Comparison of ENCODE assay signal across 22 cellular contexts in the genomic region with DNA sequence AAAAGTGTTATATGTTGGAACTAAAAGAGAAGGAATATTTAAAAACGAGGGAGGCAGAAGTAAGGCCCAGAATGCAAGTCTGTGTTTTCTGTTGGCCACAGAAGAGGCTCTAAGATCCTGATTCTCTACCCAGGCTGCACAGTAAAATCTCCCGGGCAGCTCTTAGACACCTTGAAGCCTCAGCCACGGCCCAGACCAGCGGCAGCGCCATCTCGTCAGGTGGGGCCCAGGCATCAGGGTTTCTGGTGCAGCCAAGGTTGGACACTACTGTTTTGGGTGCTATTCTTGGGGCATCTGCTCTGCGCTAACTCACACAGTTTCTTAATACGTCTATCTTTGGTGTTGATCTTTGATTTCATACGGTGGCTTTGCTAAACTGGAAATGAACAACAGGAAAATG. TPM values are rescaled to one million over a fixed set of nuclear protein-coding genes. Genes with fewer than 3 reads are reported as not detected.
DNase-seq lines count a peak whose midpoint lies in the region; ATAC-seq lines count a peak whose summit lies in the region.
"Had no signal": no experiment of that assay in that cellular context is flagged by ENCODE, and none has a peak within 500 bp of the region (broad histone marks: within the 10 kb centered on the region; RNA-seq: fewer than 3 reads in every experiment).

No MANE protein-coding gene starts in this region.

- H3K36me3 ChIP-seq in mesenchymal stem cell (ENCODE audit: control insufficient read depth in 1 of 2, insufficient read depth in 2 of 2, low read depth in 1 of 2, low read length in 2 of 2) (peaks cover 0 to 3% of the 10 kb centered on the region in 2 experiments), skeletal muscle tissue (ENCODE audit: control insufficient read depth in 3 of 3, insufficient read depth in 3 of 3, low read length in 3 of 3) (peaks cover 56 to 81% (median 71%) of the 10 kb centered on the region in 3 donors)
- H3K36me3 ChIP-seq: BE2C had no signal

- H2BK12ac ChIP-seq in mesenchymal stem cell (ENCODE audit: low read length in 2 of 2) = no peak overlapping the region

- ATAC-seq in T-helper 17 cell = no peak

- H3K18ac ChIP-seq in mesenchymal stem cell (ENCODE audit: low read depth in 1 of 2, low read length in 2 of 2) = no peak overlapping the region

- no peaks in the 10 kb centered on the region for H3K79me1 ChIP-seq in mesenchymal stem cell (replicated peaks; ENCODE audit: low read length, poor library complexity, severe bottlenecking)

- H3K27me3 Mint-ChIP-seq in activated naive CD8-positive, alpha-beta T cell = no peaks in the 10 kb centered on the region
- peaks cover 2% of the 10 kb centered on the region for H3K27me3 Mint-ChIP-seq in activated naive CD8-positive, alpha-beta T cell treated with anti-CD3 and anti-CD28 coated beads for 36 hours
- no peaks in the 10 kb centered on the region for H3K27me3 Mint-ChIP-seq in T-helper 17 cell

- H3K4me3 ChIP-seq in mesenchymal stem cell (ENCODE audit: insufficient read depth in 1 of 2, low read depth in 1 of 2, low read length in 2 of 2) = no peak overlapping the region
- H3K4me3 ChIP-seq in skeletal muscle tissue (ENCODE audit: low read length in 3 of 3) = no peak overlapping the region

- H3K9me3 Mint-ChIP-seq in activated naive CD8-positive, alpha-beta T cell (ENCODE audit: low read depth) = no peaks in the 10 kb centered on the region
- H3K9me3 Mint-ChIP-seq in activated naive CD8-positive, alpha-beta T cell treated with anti-CD3 and anti-CD28 coated beads for 36 hours = no peaks in the 10 kb centered on the region
- H3K9me3 Mint-ChIP-seq: CD4-positive, alpha-beta T cell; HFFc6 had no signal

- H3K4ac ChIP-seq in mesenchymal stem cell (ENCODE audit: low read depth in 1 of 2, low read length in 2 of 2) = no peak overlapping the region

- peak overlapping the region; percentile 47 for H3K27ac Mint-ChIP-seq in activated naive CD8-positive, alpha-beta T cell
- H3K27ac Mint-ChIP-seq in activated naive CD8-positive, alpha-beta T cell treated with anti-CD3 and anti-CD28 coated beads for 36 hours = no peak overlapping the region
- H3K27ac Mint-ChIP-seq in T-helper 17 cell = peak overlapping the region; percentile 66
- H3K27ac Mint-ChIP-seq: CD4-positive, alpha-beta T cell; HFFc6 had no signal

- H2BK15ac ChIP-seq in mesenchymal stem cell (ENCODE audit: low read depth, poor library complexity, severe bottlenecking) = peak overlapping the region; percentile 2

- no peak for DNase-seq in activated naive CD8-positive, alpha-beta T cell treated with anti-CD3 and anti-CD28 coated beads for 36 hours
- no peak for DNase-seq in T-helper 17 cell
- DNase-seq in mesenchymal stem cell = no peak
- DNase-seq in GF-D8 (lab: John Stamatoyannopoulos, UW) = no peak
- no peak for DNase-seq in stimulated activated CD8-positive, alpha-beta memory T cell treated with anti-CD3 and anti-CD28 coated beads, Interleukin-4, amount 100 ng/mL, for 48 hours
- DNase-seq: BE2C; Caco-2; CD4-positive, alpha-beta T cell; DMS153; GDM1; H7; HFFc6; KG1; MV-4-11; NCI-H510A treated with DMSO at 0.1 percent for 48 hours; NCI-H774; OCI-M1 had no signal

- H2BK5ac ChIP-seq in mesenchymal stem cell (ENCODE audit: low read depth, low read length, poor library complexity, severe bottlenecking) = no peak overlapping the region

- H3K27ac ChIP-seq in mesenchymal stem cell (ENCODE audit: low read length, poor library complexity, severe bottlenecking) = no peak overlapping the region
- peak overlapping the region; percentile 79 for H3K27ac ChIP-seq in skeletal muscle tissue (ENCODE audit: low read depth, low read length)

- no peak overlapping the region for H4K91ac ChIP-seq in mesenchymal stem cell (ENCODE audit: low read length)

- H4K8ac ChIP-seq in mesenchymal stem cell (ENCODE audit: low read length) = no peak overlapping the region

- WGBS in mesenchymal stem cell = 94% methylated on average over 9 of the region's 9 CpGs

- H2AFZ ChIP-seq in mesenchymal stem cell (ENCODE audit: low read depth, low read length) = no peak overlapping the region

- H3K9ac ChIP-seq in mesenchymal stem cell (ENCODE audit: low read length) = no peak overlapping the region
- H3K9ac ChIP-seq in skeletal muscle tissue (ENCODE audit: low read depth in 1 of 3, low read length in 3 of 3) = peak overlapping the region in 2 of 3 donors; percentile 37 to 74

- H3K9me3 ChIP-seq in T-helper 17 cell (ENCODE audit: control insufficient read depth, low read length, poor library complexity, severe bottlenecking) (no peaks in the 10 kb centered on the region), mesenchymal stem cell (ENCODE audit: control insufficient read depth, low read length) (no peaks in the 10 kb centered on the region), skeletal muscle tissue (ENCODE audit: control insufficient read depth in 3 of 3, low read length in 3 of 3) (no peaks in the 10 kb centered on the region)
- H3K9me3 ChIP-seq: BE2C, Caco-2 had no signal

- H3K14ac ChIP-seq in mesenchymal stem cell (ENCODE audit: low read length in 2 of 2) = no peak overlapping the region

- H3K4me1 ChIP-seq in mesenchymal stem cell (ENCODE audit: control insufficient read depth, insufficient read depth, low read depth, low read length) = peaks cover 57% of the 10 kb centered on the region
- H3K4me1 ChIP-seq in skeletal muscle tissue (ENCODE audit: control insufficient read depth in 3 of 3, insufficient read depth in 3 of 3, low read length in 3 of 3) = peaks cover 84 to 95% (median 85%) of the 10 kb centered on the region in 3 donors
- H3K4me1 ChIP-seq: BE2C had no signal

- H2AK5ac ChIP-seq in mesenchymal stem cell (ENCODE audit: low read length, severe bottlenecking) = no peak overlapping the region

- H3K36me3 Mint-ChIP-seq in activated naive CD8-positive, alpha-beta T cell = no peaks in the 10 kb centered on the region
- H3K36me3 Mint-ChIP-seq in activated naive CD8-positive, alpha-beta T cell treated with anti-CD3 and anti-CD28 coated beads for 36 hours = peaks cover 18% of the 10 kb centered on the region
- peaks cover 3% of the 10 kb centered on the region for H3K36me3 Mint-ChIP-seq in T-helper 17 cell (ENCODE audit: low read depth)

- H2BK120ac ChIP-seq in mesenchymal stem cell (ENCODE audit: low read depth, low read length) = no peak overlapping the region

- H3K4me3 Mint-ChIP-seq in activated naive CD8-positive, alpha-beta T cell = no peak overlapping the region
- no peak overlapping the region for H3K4me3 Mint-ChIP-seq in activated naive CD8-positive, alpha-beta T cell treated with anti-CD3 and anti-CD28 coated beads for 36 hours
- H3K4me3 Mint-ChIP-seq in T-helper 17 cell = no peak overlapping the region
- H3K4me3 Mint-ChIP-seq: CD4-positive, alpha-beta T cell; HFFc6 had no signal

- H3K4me2 ChIP-seq in mesenchymal stem cell (ENCODE audit: low read length, poor library complexity, severe bottlenecking) = no peak overlapping the region

- H3K27me3 ChIP-seq in mesenchymal stem cell (ENCODE audit: control insufficient read depth in 1 of 2, insufficient read depth in 1 of 2, low read length in 2 of 2) (peaks cover 0 to 10% of the 10 kb centered on the region in 2 experiments), skeletal muscle tissue (ENCODE audit: control insufficient read depth in 3 of 3, insufficient read depth in 3 of 3, low read length in 3 of 3) (peaks cover 0 to 6% (median 0%) of the 10 kb centered on the region in 3 donors)
- H3K27me3 ChIP-seq: BE2C had no signal

- H3K23ac ChIP-seq in mesenchymal stem cell (ENCODE audit: low read length in 2 of 2) = no peak overlapping the region

- peaks cover 9% of the 10 kb centered on the region for H3K4me1 Mint-ChIP-seq in activated naive CD8-positive, alpha-beta T cell (ENCODE audit: low read depth)
- H3K4me1 Mint-ChIP-seq in activated naive CD8-positive, alpha-beta T cell treated with anti-CD3 and anti-CD28 coated beads for 36 hours = peaks cover 17% of the 10 kb centered on the region
- peaks cover 8% of the 10 kb centered on the region for H3K4me1 Mint-ChIP-seq in T-helper 17 cell

RNA-seq across cellular contexts. Expression of gene FAM181A, which starts 16.8 kb away (rescaled TPM):
- not detected for total RNA-seq in activated naive CD8-positive, alpha-beta T cell treated with anti-CD3 and anti-CD28 coated beads for 36 hours
- total RNA-seq in T-helper 17 cell (not detected), skeletal muscle tissue (not detected)
- not detected for polyA plus RNA-seq in mesenchymal stem cell (2013, experiment 1 of 2)
- polyA plus RNA-seq in mesenchymal stem cell (2013, experiment 2 of 2) = not detected
- total RNA-seq: Caco-2; CD4-positive, alpha-beta T cell; Daoy; H7; HFFc6; HT-29; RPMI7951 had no signal

RNA-seq across cellular contexts. Expression of gene ASB2, which starts 32.4 kb away (rescaled TPM):
- 10 to 100 TPM; 26.4 to 29.1 TPM for total RNA-seq in activated naive CD8-positive, alpha-beta T cell treated with anti-CD3 and anti-CD28 coated beads for 36 hours
- 1 to 10 TPM; 2.3 to 6.5 TPM for total RNA-seq in T-helper 17 cell
- polyA plus RNA-seq in mesenchymal stem cell (2013, experiment 1 of 2) = not detected
- not detected for polyA plus RNA-seq in mesenchymal stem cell (2013, experiment 2 of 2)
- total RNA-seq in skeletal muscle tissue = 16.2 TPM
- total RNA-seq: Caco-2, HFFc6 had no signal

RNA-seq across cellular contexts. Expression of gene CCDC197, which starts 53.2 kb away (rescaled TPM):
- not detected for total RNA-seq in activated naive CD8-positive, alpha-beta T cell treated with anti-CD3 and anti-CD28 coated beads for 36 hours
- total RNA-seq in T-helper 17 cell (not detected), skeletal muscle tissue (not detected)
- not detected for polyA plus RNA-seq in mesenchymal stem cell (2013, experiment 1 of 2)
- polyA plus RNA-seq in mesenchymal stem cell (2013, experiment 2 of 2) = not detected
- total RNA-seq: Caco-2; CD4-positive, alpha-beta T cell; Daoy; H7; HFFc6; HT-29; RPMI7951 had no signal
